Comparison of ENCODE assay signal across 1 cellular context in the genomic region with DNA sequence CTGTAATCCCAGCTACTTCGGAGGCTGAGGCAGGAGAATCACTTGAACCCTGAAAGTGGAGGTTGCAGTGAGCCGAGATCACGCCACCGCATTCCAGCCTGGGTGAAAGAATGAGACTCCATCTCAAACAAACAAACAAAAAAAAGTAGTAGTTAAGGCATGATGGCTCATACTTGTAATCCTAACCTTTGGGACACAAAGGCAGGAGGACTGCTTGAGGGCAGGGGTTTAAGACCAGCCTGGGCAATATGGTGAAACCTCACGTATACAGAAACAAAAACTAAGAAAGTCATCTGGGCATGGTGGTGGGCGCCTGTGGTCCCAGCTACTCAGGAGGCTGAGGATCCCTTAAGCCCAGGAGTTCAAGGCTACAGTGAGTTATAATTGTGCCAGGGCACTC.
TF ChIP-seq lines count a peak whose summit lies in the region.

No MANE protein-coding gene starts in this region.

TF ChIP-seq in GM12878, 131 proteins besides CTCF, POLR2A, EP300 and RAD21:
- no peak for TF ChIP-seq SREBF1 (IDR thresholded peaks at IDR 0.05; ENCODE audit: low read length)
- TF ChIP-seq NR2C1 (IDR thresholded peaks at IDR 0.05): no peak
- TF ChIP-seq ZZZ3 (IDR thresholded peaks at IDR 0.05; ENCODE audit: control insufficient read depth, insufficient read length, low read depth): no peak
- TF ChIP-seq, protein P1, sequence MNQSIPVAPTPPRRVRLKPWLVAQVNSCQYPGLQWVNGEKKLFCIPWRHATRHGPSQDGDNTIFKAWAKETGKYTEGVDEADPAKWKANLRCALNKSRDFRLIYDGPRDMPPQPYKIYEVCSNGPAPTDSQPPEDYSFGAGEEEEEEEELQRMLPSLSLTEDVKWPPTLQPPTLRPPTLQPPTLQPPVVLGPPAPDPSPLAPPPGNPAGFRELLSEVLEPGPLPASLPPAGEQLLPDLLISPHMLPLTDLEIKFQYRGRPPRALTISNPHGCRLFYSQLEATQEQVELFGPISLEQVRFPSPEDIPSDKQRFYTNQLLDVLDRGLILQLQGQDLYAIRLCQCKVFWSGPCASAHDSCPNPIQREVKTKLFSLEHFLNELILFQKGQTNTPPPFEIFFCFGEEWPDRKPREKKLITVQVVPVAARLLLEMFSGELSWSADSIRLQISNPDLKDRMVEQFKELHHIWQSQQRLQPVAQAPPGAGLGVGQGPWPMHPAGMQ (IDR thresholded peaks at IDR 0.05; ENCODE audit: borderline replicate concordance): no peak
- TF ChIP-seq, protein P2, sequence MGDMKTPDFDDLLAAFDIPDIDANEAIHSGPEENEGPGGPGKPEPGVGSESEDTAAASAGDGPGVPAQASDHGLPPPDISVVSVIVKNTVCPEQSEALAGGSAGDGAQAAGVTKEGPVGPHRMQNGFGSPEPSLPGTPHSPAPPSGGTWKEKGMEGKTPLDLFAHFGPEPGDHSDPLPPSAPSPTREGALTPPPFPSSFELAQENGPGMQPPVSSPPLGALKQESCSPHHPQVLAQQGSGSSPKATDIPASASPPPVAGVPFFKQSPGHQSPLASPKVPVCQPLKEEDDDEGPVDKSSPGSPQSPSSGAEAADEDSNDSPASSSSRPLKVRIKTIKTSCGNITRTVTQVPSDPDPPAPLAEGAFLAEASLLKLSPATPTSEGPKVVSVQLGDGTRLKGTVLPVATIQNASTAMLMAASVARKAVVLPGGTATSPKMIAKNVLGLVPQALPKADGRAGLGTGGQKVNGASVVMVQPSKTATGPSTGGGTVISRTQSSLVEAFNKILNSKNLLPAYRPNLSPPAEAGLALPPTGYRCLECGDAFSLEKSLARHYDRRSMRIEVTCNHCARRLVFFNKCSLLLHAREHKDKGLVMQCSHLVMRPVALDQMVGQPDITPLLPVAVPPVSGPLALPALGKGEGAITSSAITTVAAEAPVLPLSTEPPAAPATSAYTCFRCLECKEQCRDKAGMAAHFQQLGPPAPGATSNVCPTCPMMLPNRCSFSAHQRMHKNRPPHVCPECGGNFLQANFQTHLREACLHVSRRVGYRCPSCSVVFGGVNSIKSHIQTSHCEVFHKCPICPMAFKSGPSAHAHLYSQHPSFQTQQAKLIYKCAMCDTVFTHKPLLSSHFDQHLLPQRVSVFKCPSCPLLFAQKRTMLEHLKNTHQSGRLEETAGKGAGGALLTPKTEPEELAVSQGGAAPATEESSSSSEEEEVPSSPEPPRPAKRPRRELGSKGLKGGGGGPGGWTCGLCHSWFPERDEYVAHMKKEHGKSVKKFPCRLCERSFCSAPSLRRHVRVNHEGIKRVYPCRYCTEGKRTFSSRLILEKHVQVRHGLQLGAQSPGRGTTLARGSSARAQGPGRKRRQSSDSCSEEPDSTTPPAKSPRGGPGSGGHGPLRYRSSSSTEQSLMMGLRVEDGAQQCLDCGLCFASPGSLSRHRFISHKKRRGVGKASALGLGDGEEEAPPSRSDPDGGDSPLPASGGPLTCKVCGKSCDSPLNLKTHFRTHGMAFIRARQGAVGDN (IDR thresholded peaks at IDR 0.05): no peak
- no peak for TF ChIP-seq KLF5 (IDR thresholded peaks at IDR 0.05; ENCODE audit: partially characterized antibody)
- TF ChIP-seq MXI1 (IDR thresholded peaks at IDR 0.05; ENCODE audit: low read depth, low read length): no peak
- no peak for TF ChIP-seq SREBF2 (IDR thresholded peaks at IDR 0.05; ENCODE audit: low read length)
- TF ChIP-seq, protein P3, sequence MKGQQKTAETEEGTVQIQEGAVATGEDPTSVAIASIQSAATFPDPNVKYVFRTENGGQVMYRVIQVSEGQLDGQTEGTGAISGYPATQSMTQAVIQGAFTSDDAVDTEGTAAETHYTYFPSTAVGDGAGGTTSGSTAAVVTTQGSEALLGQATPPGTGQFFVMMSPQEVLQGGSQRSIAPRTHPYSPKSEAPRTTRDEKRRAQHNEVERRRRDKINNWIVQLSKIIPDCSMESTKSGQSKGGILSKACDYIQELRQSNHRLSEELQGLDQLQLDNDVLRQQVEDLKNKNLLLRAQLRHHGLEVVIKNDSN (IDR thresholded peaks at IDR 0.05; ENCODE audit: borderline replicate concordance, extremely low read length, insufficient read depth, low read depth, low read length): no peak
- no peak for TF ChIP-seq MYB (IDR thresholded peaks at IDR 0.05; ENCODE audit: borderline replicate concordance, low read depth, low read length)
- TF ChIP-seq, protein P4, sequence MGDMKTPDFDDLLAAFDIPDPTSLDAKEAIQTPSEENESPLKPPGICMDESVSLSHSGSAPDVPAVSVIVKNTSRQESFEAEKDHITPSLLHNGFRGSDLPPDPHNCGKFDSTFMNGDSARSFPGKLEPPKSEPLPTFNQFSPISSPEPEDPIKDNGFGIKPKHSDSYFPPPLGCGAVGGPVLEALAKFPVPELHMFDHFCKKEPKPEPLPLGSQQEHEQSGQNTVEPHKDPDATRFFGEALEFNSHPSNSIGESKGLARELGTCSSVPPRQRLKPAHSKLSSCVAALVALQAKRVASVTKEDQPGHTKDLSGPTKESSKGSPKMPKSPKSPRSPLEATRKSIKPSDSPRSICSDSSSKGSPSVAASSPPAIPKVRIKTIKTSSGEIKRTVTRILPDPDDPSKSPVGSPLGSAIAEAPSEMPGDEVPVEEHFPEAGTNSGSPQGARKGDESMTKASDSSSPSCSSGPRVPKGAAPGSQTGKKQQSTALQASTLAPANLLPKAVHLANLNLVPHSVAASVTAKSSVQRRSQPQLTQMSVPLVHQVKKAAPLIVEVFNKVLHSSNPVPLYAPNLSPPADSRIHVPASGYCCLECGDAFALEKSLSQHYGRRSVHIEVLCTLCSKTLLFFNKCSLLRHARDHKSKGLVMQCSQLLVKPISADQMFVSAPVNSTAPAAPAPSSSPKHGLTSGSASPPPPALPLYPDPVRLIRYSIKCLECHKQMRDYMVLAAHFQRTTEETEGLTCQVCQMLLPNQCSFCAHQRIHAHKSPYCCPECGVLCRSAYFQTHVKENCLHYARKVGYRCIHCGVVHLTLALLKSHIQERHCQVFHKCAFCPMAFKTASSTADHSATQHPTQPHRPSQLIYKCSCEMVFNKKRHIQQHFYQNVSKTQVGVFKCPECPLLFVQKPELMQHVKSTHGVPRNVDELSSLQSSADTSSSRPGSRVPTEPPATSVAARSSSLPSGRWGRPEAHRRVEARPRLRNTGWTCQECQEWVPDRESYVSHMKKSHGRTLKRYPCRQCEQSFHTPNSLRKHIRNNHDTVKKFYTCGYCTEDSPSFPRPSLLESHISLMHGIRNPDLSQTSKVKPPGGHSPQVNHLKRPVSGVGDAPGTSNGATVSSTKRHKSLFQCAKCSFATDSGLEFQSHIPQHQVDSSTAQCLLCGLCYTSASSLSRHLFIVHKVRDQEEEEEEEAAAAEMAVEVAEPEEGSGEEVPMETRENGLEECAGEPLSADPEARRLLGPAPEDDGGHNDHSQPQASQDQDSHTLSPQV (IDR thresholded peaks at IDR 0.05): no peak
- no peak for TF ChIP-seq IKZF1 (conservative IDR thresholded peaks at IDR 0.05)
- TF ChIP-seq, protein P5, sequence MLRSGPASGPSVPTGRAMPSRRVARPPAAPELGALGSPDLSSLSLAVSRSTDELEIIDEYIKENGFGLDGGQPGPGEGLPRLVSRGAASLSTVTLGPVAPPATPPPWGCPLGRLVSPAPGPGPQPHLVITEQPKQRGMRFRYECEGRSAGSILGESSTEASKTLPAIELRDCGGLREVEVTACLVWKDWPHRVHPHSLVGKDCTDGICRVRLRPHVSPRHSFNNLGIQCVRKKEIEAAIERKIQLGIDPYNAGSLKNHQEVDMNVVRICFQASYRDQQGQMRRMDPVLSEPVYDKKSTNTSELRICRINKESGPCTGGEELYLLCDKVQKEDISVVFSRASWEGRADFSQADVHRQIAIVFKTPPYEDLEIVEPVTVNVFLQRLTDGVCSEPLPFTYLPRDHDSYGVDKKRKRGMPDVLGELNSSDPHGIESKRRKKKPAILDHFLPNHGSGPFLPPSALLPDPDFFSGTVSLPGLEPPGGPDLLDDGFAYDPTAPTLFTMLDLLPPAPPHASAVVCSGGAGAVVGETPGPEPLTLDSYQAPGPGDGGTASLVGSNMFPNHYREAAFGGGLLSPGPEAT (IDR thresholded peaks at IDR 0.05; ENCODE audit: low read depth): no peak
- no peak for TF ChIP-seq SPI1 (IDR thresholded peaks at IDR 0.05; ENCODE audit: borderline replicate concordance, insufficient read depth, low read depth, low read length)
- TF ChIP-seq BHLHE40 (IDR thresholded peaks at IDR 0.05; ENCODE audit: borderline replicate concordance in 1 of 2, low read depth in 2 of 2, low read length in 1 of 2): no peak
- TF ChIP-seq POLR2AphosphoS5 (IDR thresholded peaks at IDR 0.05; ENCODE audit: low read length): no peak
- no peak for TF ChIP-seq ZNF384 (IDR thresholded peaks at IDR 0.05; ENCODE audit: borderline replicate concordance, low read depth, low read length)
- no peak for TF ChIP-seq EED (IDR thresholded peaks at IDR 0.05; ENCODE audit: low read depth)
- TF ChIP-seq BACH1 (IDR thresholded peaks at IDR 0.05; ENCODE audit: borderline replicate concordance): no peak
